In genomic region chr4:88041626-88042025, GRCh38 we compare ENCODE assay signal across 21 cellular contexts. TPM values are rescaled to one million over a fixed set of nuclear protein-coding genes. Genes with fewer than 3 reads are reported as not detected.
A peak's percentile ranks its signal among the peaks of the same experiment; 100 is the strongest.
DNase-seq lines count a peak whose midpoint lies in the region; ATAC-seq and TF ChIP-seq lines count a peak whose summit lies in the region.
"Had no signal": no experiment of that assay in that cellular context is flagged by ENCODE, and none has a peak within 500 bp of the region (broad histone marks: within the 10 kb centered on the region; RNA-seq: fewer than 3 reads in every experiment).

No MANE protein-coding gene starts in this region.

- H3K36me3 ChIP-seq in hepatocyte (replicated peaks; ENCODE audit: insufficient read depth, low read depth), result peaks cover 5% of the 10 kb centered on the region

- H3K79me2 ChIP-seq in hepatocyte, result no peaks in the 10 kb centered on the region

- peak overlapping the region; percentile 14 for H3K4me2 ChIP-seq in hepatocyte

- H3K9me2 ChIP-seq in hepatocyte (replicated peaks; ENCODE audit: insufficient read depth), result no peaks in the 10 kb centered on the region

- H3K4me1 ChIP-seq in hepatocyte (ENCODE audit: insufficient read depth), result peaks cover 9% of the 10 kb centered on the region
- H3K4me1 ChIP-seq: BE2C had no signal

- H2AFZ ChIP-seq in hepatocyte, result no peak overlapping the region

- H3K27ac ChIP-seq in C4-2B (peak overlapping the region; percentile 57), hepatocyte (peak overlapping the region; percentile 45)
- H3K27ac ChIP-seq: SJCRH30 had no signal

- H3K27me3 ChIP-seq in hepatocyte, result no peaks in the 10 kb centered on the region
- H3K27me3 ChIP-seq: BE2C, SJCRH30 had no signal

- no peak overlapping the region for H3K4me3 ChIP-seq in LNCaP clone FGC (ENCODE audit: low read depth, low read length)
- no peak overlapping the region for H3K4me3 ChIP-seq in hepatocyte
- H3K4me3 ChIP-seq: SJCRH30 had no signal

- 67% methylated on average over 2 of the region's 2 CpGs for WGBS in hepatocyte (ENCODE audit: low lambda C conversion rate, missing lambda C conversion rate)

- DNase-seq in LNCaP clone FGC (ENCODE audit: low read depth), result peak; percentile 81
- DNase-seq in hepatocyte (ENCODE audit: low spot score), result peak; percentile 55
- peak; percentile 63 for DNase-seq in myocyte (ENCODE audit: low read depth)
- no peak for DNase-seq in NCI-H82 treated with DMSO at 0.1 percent for 48 hours (lab: John Stamatoyannopoulos, UW; ENCODE audit: unreplicated experiment)
- DNase-seq in A172 (ENCODE audit: low spot score), result no peak
- no peak for DNase-seq in germinal center (ENCODE audit: low spot score)
- DNase-seq: BE2C; CD4-positive, alpha-beta T cell; COR-L47; DMS 273 treated with DMSO at 0.1 percent for 48 hours; DMS79 treated with DMSO at 0.1 percent for 48 hours; KBM-7; NCI-H1092; NCI-H1436; NCI-H187 treated with DMSO at 0.1 percent for 48 hours; NCI-H2107; NCI-H446 treated with DMSO at 0.1 percent for 48 hours; NCI-H526 treated with DMSO at 0.1 percent for 48 hours; SJCRH30 had no signal

- H4K20me1 ChIP-seq in hepatocyte (ENCODE audit: insufficient read depth, poor library complexity, severe bottlenecking), result no peaks in the 10 kb centered on the region

- TF ChIP-seq CTCF in C4-2B (conservative IDR thresholded peaks at IDR 0.05) (no peak), LNCaP clone FGC (IDR thresholded peaks at IDR 0.05; ENCODE audit: control insufficient read depth, extremely low read depth, insufficient read depth) (no peak), hepatocyte (IDR thresholded peaks at IDR 0.05; ENCODE audit: poor library complexity) (no peak)

- H3K9me3 ChIP-seq in hepatocyte (ENCODE audit: low read depth), result no peaks in the 10 kb centered on the region
- H3K9me3 ChIP-seq: BE2C, SJCRH30 had no signal

- ATAC-seq in GM19023 (IDR thresholded peaks at IDR 0.05; ENCODE audit: unreplicated experiment), result no peak

RNA-seq across cellular contexts. Expression of gene PKD2, which starts 34.2 kb away (rescaled TPM):
- total RNA-seq in hepatocyte, result 32.3 and 36.7 TPM in 2 replicates
- 17.8 and 19.3 TPM in 2 replicates for polyA plus RNA-seq in hepatocyte
- 38.9 and 41.7 TPM in 2 replicates for total RNA-seq in myocyte
- 49.7 TPM for polyA plus RNA-seq in myocyte (2012)
- total RNA-seq in A172 (2014; rRNA removed; shearing (Covaris generic)), result 28.3 and 42.4 TPM in 2 replicates

Comparison
In these comparisons a context has a peak if more than half of its experiments do, and no peak if none do; other contexts are left out.
1. DNase-seq: peak in LNCaP clone FGC (single experiment), hepatocyte (single experiment) and myocyte (single experiment); none in NCI-H82 treated with DMSO at 0.1 percent for 48 hours (single experiment), A172 (single experiment) and germinal center (single experiment).